Comparison of ENCODE assay signal across 8 cellular contexts in genomic region chr16:69150146-69150865, GRCh38. TPM values are rescaled to one million over a fixed set of nuclear protein-coding genes. Genes with fewer than 3 reads are reported as not detected.
DNase-seq lines count a peak whose midpoint lies in the region; ATAC-seq and TF ChIP-seq lines count a peak whose summit lies in the region.

No MANE protein-coding gene starts in this region.

- H3K79me2 ChIP-seq in Karpas-422 (ENCODE audit: low read length): peaks cover 43% of the 10 kb centered on the region

- H3K9me3 ChIP-seq in Karpas-422 (ENCODE audit: low read length): no peaks in the 10 kb centered on the region
- no peaks in the 10 kb centered on the region for H3K9me3 ChIP-seq in right atrium auricular region
- no peaks in the 10 kb centered on the region for H3K9me3 ChIP-seq in sigmoid colon

- H4K20me1 ChIP-seq in Karpas-422 (ENCODE audit: insufficient read depth, low read depth, low read length): peaks cover 8% of the 10 kb centered on the region; the same call in 1 of the 2 replicates

- in situ Hi-C loops in astrocyte of the spinal cord (cut with HindIII; ENCODE audit: low sequenced_read_pairs): no loop called here

- no peaks in the 10 kb centered on the region for H3K9me2 ChIP-seq in Karpas-422 (replicated peaks; ENCODE audit: insufficient read depth, low read length)

- no peak overlapping the region for H3K27ac ChIP-seq in Karpas-422 (ENCODE audit: low read length)
- no peak overlapping the region for H3K27ac ChIP-seq in right atrium auricular region
- no peak overlapping the region for H3K27ac ChIP-seq in sigmoid colon

- no peaks in the 10 kb centered on the region for H3K4me1 ChIP-seq in Karpas-422 (ENCODE audit: low read length)
- H3K4me1 ChIP-seq in right atrium auricular region: no peaks in the 10 kb centered on the region
- H3K4me1 ChIP-seq in sigmoid colon: no peaks in the 10 kb centered on the region

- H3K4me2 ChIP-seq in Karpas-422 (ENCODE audit: low read depth, low read length, poor library complexity, severe bottlenecking): no peak overlapping the region

- 67 to 69% methylated on average over 16 of the region's 16 CpGs for WGBS in sigmoid colon, 2 donors

- DNase-seq in EL (peak; percentile 76), Karpas-422 (peak; percentile 87), RPMI8226 (peak; percentile 78), astrocyte of the spinal cord (ENCODE audit: low read depth, low spot score) (peak; percentile 80), right atrium auricular region (ENCODE audit: low spot score) (no peak), sigmoid colon (no peak)

- TF ChIP-seq CTCF in astrocyte of the spinal cord (IDR thresholded peaks at IDR 0.05; ENCODE audit: low read depth, low read length): peak; percentile 71
- peak; percentile 48 to 86 for TF ChIP-seq CTCF in right atrium auricular region (IDR thresholded peaks at IDR 0.05)
- peak; percentile 62 to 79 (median 69) for TF ChIP-seq CTCF in sigmoid colon (IDR thresholded peaks at IDR 0.05)

- no peak overlapping the region for H3K9ac ChIP-seq in Karpas-422 (ENCODE audit: low read length)

- intact Hi-C loops in sigmoid colon (cut with DNase I): loop anchor here (1.0 to 5.0 kb wide), 2 partner anchors 37 to 137 kb away; partner anchors contain the start of gene SNTB2

- H2AFZ ChIP-seq in Karpas-422 (ENCODE audit: low read length): no peak overlapping the region

- no peak overlapping the region for H3K4me3 ChIP-seq in Karpas-422 (ENCODE audit: low read length)
- H3K4me3 ChIP-seq in astrocyte of the spinal cord (ENCODE audit: low read depth, low read length): no peak overlapping the region
- no peak overlapping the region for H3K4me3 ChIP-seq in right atrium auricular region
- no peak overlapping the region for H3K4me3 ChIP-seq in sigmoid colon

- no peak for ATAC-seq in GM19463 (IDR thresholded peaks at IDR 0.05; ENCODE audit: unreplicated experiment)
- ATAC-seq in HG03442 (IDR thresholded peaks at IDR 0.05; ENCODE audit: unreplicated experiment): no peak

- H3K36me3 ChIP-seq in Karpas-422 (ENCODE audit: insufficient read depth, low read length): peaks cover 47% of the 10 kb centered on the region
- H3K36me3 ChIP-seq in right atrium auricular region: peaks cover 61% of the 10 kb centered on the region
- H3K36me3 ChIP-seq in sigmoid colon: peaks cover 7 to 81% (median 35%) of the 10 kb centered on the region in 4 donors

- TF ChIP-seq POLR2A in sigmoid colon (IDR thresholded peaks at IDR 0.05): no peak

- no peak for TF ChIP-seq EP300 in sigmoid colon (IDR thresholded peaks at IDR 0.05)

- H3K27me3 ChIP-seq in Karpas-422 (ENCODE audit: low read length): no peaks in the 10 kb centered on the region
- H3K27me3 ChIP-seq in right atrium auricular region: no peaks in the 10 kb centered on the region
- no peaks in the 10 kb centered on the region for H3K27me3 ChIP-seq in sigmoid colon

RNA-seq across cellular contexts. Expression of gene UTP4, which starts 17.9 kb away (rescaled TPM):
- total RNA-seq in Karpas-422 (2014; rRNA removed; shearing (Covaris generic); ENCODE audit: low replicate concordance): 22.0 and 31.6 TPM in 2 replicates
- total RNA-seq in right atrium auricular region (10 to 100 TPM; 11.4 to 29.6 TPM), sigmoid colon (10 to 100 TPM; 24.6 to 37.5 (median 27.8) TPM)
- polyA plus RNA-seq in sigmoid colon: 10 to 100 TPM in 2 of 3 donors, 1 to 10 TPM in 1; 9.5 to 23.7 (median 13.8) TPM

RNA-seq across cellular contexts. Expression of gene CHTF8, which starts 17.9 kb away (rescaled TPM):
- total RNA-seq in Karpas-422 (2014; rRNA removed; shearing (Covaris generic); ENCODE audit: low replicate concordance): 87.0 and 98.5 TPM in 2 replicates
- total RNA-seq in right atrium auricular region (10 to 100 TPM; 49.4 to 60.5 TPM), sigmoid colon (10 to 100 TPM; 46.3 to 79.2 (median 55.5) TPM)
- 10 to 100 TPM; 61.9 to 77.0 (median 72.4) TPM for polyA plus RNA-seq in sigmoid colon

RNA-seq across cellular contexts. Expression of gene SNTB2, which starts 36.7 kb away (rescaled TPM):
- 17.7 and 43.3 TPM in 2 replicates for total RNA-seq in Karpas-422 (2014; rRNA removed; shearing (Covaris generic); ENCODE audit: low replicate concordance)
- total RNA-seq in right atrium auricular region (10 to 100 TPM; 12.3 to 35.1 TPM), sigmoid colon (10 to 100 TPM; 23.2 to 38.2 (median 30.0) TPM)
- 1 to 10 TPM; 4.2 to 7.3 (median 5.8) TPM for polyA plus RNA-seq in sigmoid colon

RNA-seq across cellular contexts. Expression of gene HAS3, which starts 44.9 kb away (rescaled TPM):
- total RNA-seq in Karpas-422 (2014; rRNA removed; shearing (Covaris generic); ENCODE audit: low replicate concordance): 1.9 TPM in 2 replicates
- total RNA-seq in right atrium auricular region (under 1 TPM; 0.11 to 0.28 TPM), sigmoid colon (under 1 TPM; 0.36 to 0.95 (median 0.74) TPM)
- polyA plus RNA-seq in sigmoid colon: 1 to 10 TPM in 2 of 3 donors, under 1 TPM in 1; 0.60 to 5.8 (median 5.0) TPM

Comparison
In these comparisons a context has a peak if more than half of its experiments do, and no peak if none do; other contexts are left out.
1. DNase-seq: peak in EL (single experiment), Karpas-422 (single experiment), RPMI8226 (single experiment) and astrocyte of the spinal cord (single experiment); none in right atrium auricular region (single experiment) and sigmoid colon (single experiment).
2. Peak in every context shown above with its lines, with median percentiles within 50 percentile points of each other: CTCF ChIP-seq.